Comparison of ENCODE assay signal across 32 cellular contexts in genomic region chr3:118168175-118168574, GRCh38.
"Had no signal": no experiment of that assay in that cellular context is flagged by ENCODE, and none has a peak within 500 bp of the region (broad histone marks: within the 10 kb centered on the region; RNA-seq: fewer than 3 reads in every experiment).

No MANE protein-coding gene starts in this region.

- H3K4me2 ChIP-seq: neural progenitor cell had no signal

- H2AFZ ChIP-seq: neural progenitor cell, parathyroid adenoma had no signal

- DNase-seq: natural killer cell; occipital lobe; ovary; posterior cingulate gyrus; psoas muscle; right cardiac atrium; right lobe of liver; sigmoid colon; small intestine; spleen; stimulated activated CD4-positive, alpha-beta T cell treated with anti-CD3 and anti-CD28 coated beads, Interleukin-12 subunit alpha, Interleukin-12 subunit beta, amount 100 ng/mL, for 4 hours; stimulated activated CD4-positive, alpha-beta T cell treated with anti-CD3 and anti-CD28 coated beads, Interleukin-1b, Interleukin-23, amount 100 ng/mL, for 48 hours; stimulated activated CD4-positive, alpha-beta T cell treated with anti-CD3 and anti-CD28 coated beads, Interleukin-4, amount 100 ng/mL, for 1 hour; stimulated activated CD4-positive, alpha-beta T cell treated with anti-CD3 and anti-CD28 coated beads, Interleukin-4, amount 100 ng/mL, for 4 hours; stimulated activated CD8-positive, alpha-beta memory T cell treated with anti-CD3 and anti-CD28 coated beads, Interleukin-4, amount 100 ng/mL, for 48 hours; stimulated activated naive CD4-positive, alpha-beta T cell; stimulated activated naive CD8-positive, alpha-beta T cell treated with anti-CD3 and anti-CD28 coated beads, Interleukin-15, amount 100 ng/mL, for 72 hours; stimulated activated naive CD8-positive, alpha-beta T cell treated with anti-CD3 and anti-CD28 coated beads, Interleukin-15, Interleukin-2, amounts not matched to agents 100 U/mL and 50 U/mL, for 24 hours; substantia nigra; thyroid gland; trophoblast cell; upper lobe of left lung had no signal

- H3K27me3 ChIP-seq: neural progenitor cell, ovary, right lobe of liver, sigmoid colon, spleen, suprapubic skin, thyroid gland, tibial nerve, upper lobe of left lung, vagina had no signal

- H3K79me2 ChIP-seq: parathyroid adenoma had no signal

- H3K4me1 Mint-ChIP-seq: natural killer cell; neural progenitor cell; stimulated activated memory B cell treated with anti-CD40 and anti-IgM and Interleukin-4, amounts not matched to agents 10 μg/mL and 1 μg/mL and 100 μg/mL, for 72 hours; stimulated activated naive CD8-positive, alpha-beta T cell treated with anti-CD3 and anti-CD28 coated beads, Interleukin-15, amount 100 ng/mL, for 72 hours had no signal

- H3K36me3 ChIP-seq: neural progenitor cell, ovary, right lobe of liver, sigmoid colon, spleen, suprapubic skin, thoracic aorta, thyroid gland, tibial nerve, upper lobe of left lung, vagina had no signal

- H3K27me3 Mint-ChIP-seq: progenitor cell of endocrine pancreas; stimulated activated memory B cell treated with anti-CD40 and anti-IgM and Interleukin-4, amounts not matched to agents 10 μg/mL and 1 μg/mL and 100 μg/mL, for 72 hours; stimulated activated naive CD8-positive, alpha-beta T cell treated with anti-CD3 and anti-CD28 coated beads, Interleukin-15, amount 100 ng/mL, for 72 hours had no signal

- H3K4me3 Mint-ChIP-seq: natural killer cell; nephron; neural progenitor cell; stimulated activated memory B cell treated with anti-CD40 and anti-IgM and Interleukin-4, amounts not matched to agents 10 μg/mL and 1 μg/mL and 100 μg/mL, for 72 hours; stimulated activated naive CD8-positive, alpha-beta T cell treated with anti-CD3 and anti-CD28 coated beads, Interleukin-15, amount 100 ng/mL, for 72 hours had no signal

- H3K9me3 ChIP-seq: ovary, psoas muscle, right lobe of liver, sigmoid colon, thoracic aorta, thyroid gland, vagina had no signal

- H3K36me3 Mint-ChIP-seq: natural killer cell; neural progenitor cell; stimulated activated memory B cell treated with anti-CD40 and anti-IgM and Interleukin-4, amounts not matched to agents 10 μg/mL and 1 μg/mL and 100 μg/mL, for 72 hours had no signal

- H3K27ac Mint-ChIP-seq: natural killer cell; nephron; neural progenitor cell; progenitor cell of endocrine pancreas; stimulated activated memory B cell treated with anti-CD40 and anti-IgM and Interleukin-4, amounts not matched to agents 10 μg/mL and 1 μg/mL and 100 μg/mL, for 72 hours; stimulated activated naive CD8-positive, alpha-beta T cell treated with anti-CD3 and anti-CD28 coated beads, Interleukin-15, amount 100 ng/mL, for 72 hours had no signal

- H3K4me3 ChIP-seq: neural progenitor cell, ovary, psoas muscle, right lobe of liver, sigmoid colon, spleen, suprapubic skin, thoracic aorta, thyroid gland, tibial nerve, upper lobe of left lung, vagina had no signal

- H3K4me1 ChIP-seq: neural progenitor cell, parathyroid adenoma, psoas muscle, right lobe of liver, sigmoid colon, spleen, suprapubic skin, thyroid gland, tibial nerve, upper lobe of left lung, vagina had no signal

- FAIRE-seq: small intestine, urothelium cell line had no signal

- ATAC-seq: natural killer cell; psoas muscle; right cardiac atrium; stimulated activated memory B cell treated with anti-CD40 and anti-IgM and Interleukin-4, amounts not matched to agents 10 μg/mL and 1 μg/mL and 100 μg/mL, for 72 hours; stimulated activated naive CD8-positive, alpha-beta T cell treated with anti-CD3 and anti-CD28 coated beads, Interleukin-15, amount 100 ng/mL, for 72 hours; stimulated activated naive CD8-positive, alpha-beta T cell treated with anti-CD3 and anti-CD28 coated beads, Interleukin-15, Interleukin-2, amounts not matched to agents 100 U/mL and 50 U/mL, for 24 hours had no signal

- H3K27ac ChIP-seq: neural progenitor cell, ovary, parathyroid adenoma, psoas muscle, right lobe of liver, sigmoid colon, spleen, suprapubic skin, thoracic aorta, thyroid gland, tibial nerve, upper lobe of left lung, vagina had no signal

- H3K9ac ChIP-seq: neural progenitor cell, parathyroid adenoma had no signal
